31 cellular contexts compared by ENCODE assay signal in genomic region chr5:61683926-61684325, GRCh38.
DNase-seq lines count a peak whose midpoint lies in the region; ATAC-seq and TF ChIP-seq lines count a peak whose summit lies in the region.
"Had no signal": no experiment of that assay in that cellular context is flagged by ENCODE, and none has a peak within 500 bp of the region (broad histone marks: within the 10 kb centered on the region; RNA-seq: fewer than 3 reads in every experiment).

No MANE protein-coding gene starts in this region.

- H3K9me3 ChIP-seq in A673 (ENCODE audit: low read depth, low read length, poor library complexity, severe bottlenecking) (no peaks in the 10 kb centered on the region), SK-N-MC (ENCODE audit: low read depth, low read length) (no peaks in the 10 kb centered on the region), esophagus muscularis mucosa (no peaks in the 10 kb centered on the region), suprapubic skin (no peaks in the 10 kb centered on the region)
- H3K9me3 ChIP-seq: A549, BE2C, BLaER1, Caco-2 had no signal

- H3K4me1 ChIP-seq in A673 (ENCODE audit: insufficient read depth, low read length, poor library complexity, severe bottlenecking) (peaks cover 45% of the 10 kb centered on the region), esophagus muscularis mucosa (peaks cover 3 to 19% (median 10%) of the 10 kb centered on the region in 4 donors), suprapubic skin (no peaks in the 10 kb centered on the region)
- H3K4me1 ChIP-seq: A549, BE2C, Caco-2 had no signal

- intact Hi-C loops in A673 (cut with micrococcal nuclease; ENCODE audit: unreplicated experiment) (loop anchor here (1.0 to 5.0 kb wide), 4 partner anchors 133 to 627 kb away; partner anchors contain the start of gene ZSWIM6), esophagus muscularis mucosa (cut with DNase I) (no loop called here)

- TF ChIP-seq EP300 in esophagus muscularis mucosa (IDR thresholded peaks at IDR 0.05) (no peak), suprapubic skin (IDR thresholded peaks at IDR 0.05) (no peak)

- no TSS peak for BruUV-seq in A673 (replicated peaks; lab: Mats Ljungman, UMichigan)

- 77% methylated on average over 2 of the region's 2 CpGs for WGBS in esophagus muscularis mucosa
- WGBS in suprapubic skin = 86% methylated on average over 2 of the region's 2 CpGs

- no peak for ATAC-seq in HG03378 (IDR thresholded peaks at IDR 0.05; ENCODE audit: unreplicated experiment)
- ATAC-seq: A549; CD8-positive, alpha-beta T cell had no signal

- H3K27me3 ChIP-seq in A673 (replicated peaks; ENCODE audit: insufficient read depth, low read depth, low read length, poor library complexity) (no peaks in the 10 kb centered on the region), esophagus muscularis mucosa (no peaks in the 10 kb centered on the region), suprapubic skin (peaks cover 3% of the 10 kb centered on the region)
- H3K27me3 ChIP-seq: BLaER1; BLaER1 treated with 17β-estradiol and CSF1 and Interleukin-3, amounts not matched to agents 10 nM and 100 nM had no signal

- H3K4me3 ChIP-seq in A673 (ENCODE audit: low read depth, low read length, poor library complexity, severe bottlenecking) = no peak overlapping the region
- H3K4me3 ChIP-seq in SK-N-MC = 0 out of 2 replicates have a peak overlapping the region, but pooled peaks have one; percentile 31
- H3K4me3 ChIP-seq in esophagus muscularis mucosa = no peak overlapping the region
- H3K4me3 ChIP-seq in suprapubic skin = no peak overlapping the region
- H3K4me3 ChIP-seq: A549; BLaER1; BLaER1 treated with 17β-estradiol and CSF1 and Interleukin-3, amounts not matched to agents 10 nM and 100 nM had no signal

- CTCF ChIA-PET in A673 (lab: Charles Lee) = interaction anchor here (1.0 to 1.2 kb wide), 2 partner anchors 134 to 250 kb away, joined by 3 to 6 read pairs; no protein-coding TSS in a partner anchor

- DNase-seq in A673 (ENCODE audit: low spot score) (peak; percentile 90), SK-N-MC (ENCODE audit: low read depth, low spot score) (peak; percentile 94), esophagus muscularis mucosa (ENCODE audit: extremely low spot score) (peak; percentile 10), suprapubic skin (ENCODE audit: low spot score in 2 of 2) (no peak), NCI-H2196 (lab: John Stamatoyannopoulos, UW; ENCODE audit: unreplicated experiment) (no peak)
- DNase-seq: 8988T; ACHN; AML-193; BE2C; C1 segment of cervical spinal cord; Caco-2; Calu3; CD4-positive, alpha-beta memory T cell; CD4-positive, alpha-beta T cell; CD4-positive, CD25-positive, alpha-beta regulatory T cell; CD8-positive, alpha-beta memory T cell; CD8-positive, alpha-beta T cell; COR-L47; DMS 273 treated with DMSO at 0.1 percent for 48 hours; DMS153; DMS53; DMS79; DMS79 treated with DMSO at 0.1 percent for 48 hours; DND-41; EL had no signal

- H3K36me3 ChIP-seq in A673 (ENCODE audit: insufficient read depth, low read length, poor library complexity, severe bottlenecking) = no peaks in the 10 kb centered on the region
- no peaks in the 10 kb centered on the region for H3K36me3 ChIP-seq in SK-N-MC (ENCODE audit: insufficient read depth, low read length)
- H3K36me3 ChIP-seq in esophagus muscularis mucosa = no peaks in the 10 kb centered on the region
- no peaks in the 10 kb centered on the region for H3K36me3 ChIP-seq in suprapubic skin
- H3K36me3 ChIP-seq: BE2C; BLaER1; BLaER1 treated with 17β-estradiol and CSF1 and Interleukin-3, amounts not matched to agents 10 nM and 100 nM had no signal

- H3K27ac ChIP-seq in A673 (ENCODE audit: low read depth, low read length, poor library complexity, severe bottlenecking) = peak overlapping the region; percentile 96
- H3K27ac ChIP-seq in SK-N-MC = peak overlapping the region; percentile 99
- no peak overlapping the region for H3K27ac ChIP-seq in esophagus muscularis mucosa (replicated peaks in 1 of 4)
- no peak overlapping the region for H3K27ac ChIP-seq in suprapubic skin
- H3K27ac ChIP-seq: 22Rv1; A549; BLaER1; BLaER1 treated with 17β-estradiol and CSF1 and Interleukin-3, amounts not matched to agents 10 nM and 100 nM; C4-2B had no signal

- no peak for TF ChIP-seq CTCF in A673 (conservative IDR thresholded peaks at IDR 0.05; ENCODE audit: low read depth, low read length)
- TF ChIP-seq CTCF in esophagus muscularis mucosa (IDR thresholded peaks at IDR 0.05) = no peak
- TF ChIP-seq CTCF in suprapubic skin (IDR thresholded peaks at IDR 0.05) = no peak

- TF ChIP-seq POLR2A in esophagus muscularis mucosa (IDR thresholded peaks at IDR 0.05; ENCODE audit: low read depth) (no peak), suprapubic skin (IDR thresholded peaks at IDR 0.05) (no peak)

- H3K9ac ChIP-seq in SK-N-MC (ENCODE audit: insufficient read length) = peak overlapping the region; percentile 55
- H3K9ac ChIP-seq: BLaER1; BLaER1 treated with 17β-estradiol and CSF1 and Interleukin-3, amounts not matched to agents 10 nM and 100 nM had no signal

- POLR2A ChIA-PET in A673 (lab: Charles Lee; ENCODE audit: low non-redundant PET) = interaction anchor here (0.6 to 1.2 kb wide), 4 partner anchors 134 to 725 kb away, joined by 3 to 8 read pairs (median 4); no protein-coding TSS in a partner anchor

Comparison
In these comparisons a context has a peak if more than half of its experiments do, and no peak if none do; other contexts are left out.
1. DNase-seq: peak in A673 (single experiment), SK-N-MC (single experiment) and esophagus muscularis mucosa (single experiment); none in suprapubic skin (0 of 2) and NCI-H2196 (single experiment).
2. H3K27ac ChIP-seq: peak in A673 (single experiment) and SK-N-MC (single experiment); none in esophagus muscularis mucosa (0 of 4) and suprapubic skin (single experiment).